8 cellular contexts compared by ENCODE assay signal in genomic region chr3:183511277-183512131, GRCh38. TPM values are rescaled to one million over a fixed set of nuclear protein-coding genes. Genes with fewer than 3 reads are reported as not detected.
A peak's percentile ranks its signal among the peaks of the same experiment; 100 is the strongest.
DNase-seq lines count a peak whose midpoint lies in the region; ATAC-seq and TF ChIP-seq lines count a peak whose summit lies in the region.
"Not testable (repeated sequence)": the region's sequence is repeated elsewhere in the genome, so short reads cannot be mapped to it uniquely, and the experiment has no call there.

No MANE protein-coding gene starts in this region.

- peaks cover 75% of the 10 kb centered on the region for H3K79me2 ChIP-seq in MM.1S (ENCODE audit: low read length)

- not testable (repeated sequence) for H3K27ac ChIP-seq in CD4-positive, alpha-beta memory T cell (ENCODE audit: low read depth, low read length)
- H3K27ac ChIP-seq in MM.1S (ENCODE audit: low read length), result peak overlapping the region; percentile 87

- H3K4me3 ChIP-seq in CD4-positive, alpha-beta memory T cell (ENCODE audit: low read length in 2 of 2); mucosa of descending colon: not testable (repeated sequence)
- H3K4me3 ChIP-seq in MM.1S (ENCODE audit: low read length), result peak overlapping the region; percentile 14; the same call in 1 of the 2 replicates

- ATAC-seq in GM19351 (IDR thresholded peaks at IDR 0.05; ENCODE audit: unreplicated experiment) (peak; percentile 49), HG02763 (IDR thresholded peaks at IDR 0.05; ENCODE audit: unreplicated experiment) (peak; percentile 67), mucosa of descending colon (peak; percentile 38)
- ATAC-seq in activated naive CD8-positive, alpha-beta T cell treated with anti-CD3 and anti-CD28 coated beads, Interleukin-2, amount 50 U/mL, for 24 hours, result not testable (repeated sequence)

- H3K27me3 ChIP-seq in CD4-positive, alpha-beta memory T cell (ENCODE audit: insufficient read depth, low read length); MM.1S (replicated peaks; ENCODE audit: insufficient read depth, low read length): not testable (repeated sequence)

- POLR2A ChIA-PET in CD4-positive, alpha-beta memory T cell (lab: Charles Lee; ENCODE audit: partially characterized antibody), result not testable (repeated sequence)

- H3K9ac ChIP-seq in MM.1S (ENCODE audit: low read length), result peak overlapping the region; percentile 58

- H3K9me2 ChIP-seq in MM.1S (replicated peaks; ENCODE audit: insufficient read depth, low read length), result not testable (repeated sequence)

- H3K36me3 ChIP-seq in CD4-positive, alpha-beta memory T cell (ENCODE audit: insufficient read depth, low read length), result peaks cover 15% of the 10 kb centered on the region
- H3K36me3 ChIP-seq in MM.1S (replicated peaks; ENCODE audit: insufficient read depth, low read length); mucosa of descending colon (ENCODE audit: low read depth): not testable (repeated sequence)

- not testable (repeated sequence) for H3K27me3 Mint-ChIP-seq in CD4-positive, alpha-beta memory T cell; activated CD4-positive, alpha-beta T cell treated with anti-CD3 and anti-CD28 coated beads, Interleukin-2, amount 10 ng/mL, durations not matched to agents 24 days and 14 days; activated naive CD8-positive, alpha-beta T cell treated with anti-CD3 and anti-CD28 coated beads, Interleukin-2, amount 50 U/mL, for 24 hours

- peaks cover 40 to 42% of the 10 kb centered on the region in 2 donors for H3K36me3 Mint-ChIP-seq in CD4-positive, alpha-beta memory T cell
- peaks cover 45% of the 10 kb centered on the region for H3K36me3 Mint-ChIP-seq in activated CD4-positive, alpha-beta T cell treated with anti-CD3 and anti-CD28 coated beads, Interleukin-2, amount 10 ng/mL, durations not matched to agents 24 days and 14 days (ENCODE audit: low read depth)
- H3K36me3 Mint-ChIP-seq in activated naive CD8-positive, alpha-beta T cell treated with anti-CD3 and anti-CD28 coated beads, Interleukin-2, amount 50 U/mL, for 24 hours (ENCODE audit: low read depth), result peaks cover 36% of the 10 kb centered on the region

- H3K9me3 Mint-ChIP-seq in CD4-positive, alpha-beta memory T cell; activated CD4-positive, alpha-beta T cell treated with anti-CD3 and anti-CD28 coated beads, Interleukin-2, amount 10 ng/mL, durations not matched to agents 24 days and 14 days; activated naive CD8-positive, alpha-beta T cell treated with anti-CD3 and anti-CD28 coated beads, Interleukin-2, amount 50 U/mL, for 24 hours: not testable (repeated sequence)

- peak overlapping the region; percentile 24 to 90 (median 78) for H3K27ac Mint-ChIP-seq in CD4-positive, alpha-beta memory T cell
- peak overlapping the region; percentile 60 for H3K27ac Mint-ChIP-seq in activated CD4-positive, alpha-beta T cell treated with anti-CD3 and anti-CD28 coated beads, Interleukin-2, amount 10 ng/mL, durations not matched to agents 24 days and 14 days
- peak overlapping the region; percentile 46 for H3K27ac Mint-ChIP-seq in activated naive CD8-positive, alpha-beta T cell treated with anti-CD3 and anti-CD28 coated beads, Interleukin-2, amount 50 U/mL, for 24 hours

- DNase-seq in CD4-positive, alpha-beta memory T cell; activated CD4-positive, alpha-beta T cell treated with anti-CD3 and anti-CD28 coated beads, Interleukin-2, amount 10 ng/mL, durations not matched to agents 24 days and 14 days; activated naive CD8-positive, alpha-beta T cell treated with anti-CD3 and anti-CD28 coated beads, Interleukin-2, amount 50 U/mL, for 24 hours; mucosa of descending colon: not testable (repeated sequence)
- peak; percentile 92 for DNase-seq in MM.1S
- peak; percentile 19 for DNase-seq in stimulated activated CD8-positive, alpha-beta memory T cell treated with anti-CD3 and anti-CD28 coated beads, Interleukin-4, amount 100 ng/mL, for 48 hours

- not testable (repeated sequence) for TF ChIP-seq CTCF in MM.1S (IDR thresholded peaks at IDR 0.05; ENCODE audit: low read length); mucosa of descending colon (IDR thresholded peaks at IDR 0.05)

- intact Hi-C loops in CD4-positive, alpha-beta memory T cell (cut with micrococcal nuclease); activated CD4-positive, alpha-beta T cell treated with anti-CD3 and anti-CD28 coated beads, Interleukin-2, amount 10 ng/mL, durations not matched to agents 24 days and 14 days (cut with micrococcal nuclease); mucosa of descending colon (cut with DNase I, micrococcal nuclease): not testable (repeated sequence)

- not testable (repeated sequence) for H4K20me1 ChIP-seq in MM.1S (ENCODE audit: insufficient read depth, low read length)

- peaks cover 38 to 41% (median 40%) of the 10 kb centered on the region in 4 donors for H3K4me1 Mint-ChIP-seq in CD4-positive, alpha-beta memory T cell
- peaks cover 47% of the 10 kb centered on the region for H3K4me1 Mint-ChIP-seq in activated CD4-positive, alpha-beta T cell treated with anti-CD3 and anti-CD28 coated beads, Interleukin-2, amount 10 ng/mL, durations not matched to agents 24 days and 14 days
- H3K4me1 Mint-ChIP-seq in activated naive CD8-positive, alpha-beta T cell treated with anti-CD3 and anti-CD28 coated beads, Interleukin-2, amount 50 U/mL, for 24 hours, result peaks cover 50% of the 10 kb centered on the region

- H3K4me2 ChIP-seq in MM.1S (ENCODE audit: low read depth, low read length), result peak overlapping the region; percentile 55

- H2AFZ ChIP-seq in MM.1S (ENCODE audit: low read length), result peak overlapping the region; percentile 32

- not testable (repeated sequence) for H3K9me3 ChIP-seq in CD4-positive, alpha-beta memory T cell (ENCODE audit: control insufficient read depth in 1 of 2, low read length in 2 of 2); MM.1S (replicated peaks; ENCODE audit: insufficient read depth, low read length); mucosa of descending colon

- peaks cover 37% of the 10 kb centered on the region for H3K4me1 ChIP-seq in CD4-positive, alpha-beta memory T cell (ENCODE audit: insufficient read depth, low read length)
- peaks cover 76% of the 10 kb centered on the region for H3K4me1 ChIP-seq in MM.1S (ENCODE audit: low read length)
- not testable (repeated sequence) for H3K4me1 ChIP-seq in mucosa of descending colon (ENCODE audit: low read depth)

- not testable (repeated sequence) for H3K4me3 Mint-ChIP-seq in CD4-positive, alpha-beta memory T cell; activated CD4-positive, alpha-beta T cell treated with anti-CD3 and anti-CD28 coated beads, Interleukin-2, amount 10 ng/mL, durations not matched to agents 24 days and 14 days; activated naive CD8-positive, alpha-beta T cell treated with anti-CD3 and anti-CD28 coated beads, Interleukin-2, amount 50 U/mL, for 24 hours

- CTCF ChIA-PET in CD4-positive, alpha-beta memory T cell (lab: Charles Lee; ENCODE audit: partially characterized antibody), result not testable (repeated sequence)

- H3F3A ChIP-seq in MM.1S (ENCODE audit: insufficient read depth, low read length), result peaks cover 37% of the 10 kb centered on the region

RNA-seq across cellular contexts. Expression of gene KLHL6, which starts 44.0 kb away (rescaled TPM):
- 10 to 100 TPM; 55.9 to 56.1 TPM for total RNA-seq in CD4-positive, alpha-beta memory T cell
- 10 to 100 TPM in 1 of 2 donors, 1 to 10 TPM in 1; 8.4 to 23.1 TPM for polyA plus RNA-seq in CD4-positive, alpha-beta memory T cell
- total RNA-seq in activated CD4-positive, alpha-beta T cell treated with anti-CD3 and anti-CD28 coated beads, Interleukin-2, amount 10 ng/mL, durations not matched to agents 24 days and 14 days, result 44.9 and 47.1 TPM in 2 replicates
- 1 to 10 TPM; 1.9 to 3.0 (median 1.9) TPM for total RNA-seq in mucosa of descending colon

Comparison
In these comparisons a context has a peak if more than half of its experiments do, and no peak if none do; other contexts are left out.
1. RNA of gene KLHL6, which starts 44.0 kb away (total RNA-seq): 55.9 to 56.1 TPM in CD4-positive, alpha-beta memory T cell and 44.9 to 47.1 TPM in activated CD4-positive, alpha-beta T cell treated with anti-CD3 and anti-CD28 coated beads, Interleukin-2, amount 10 ng/mL, durations not matched to agents 24 days and 14 days; 1.9 to 3.0 TPM in mucosa of descending colon; every median in the first group is over 10 times any median in the second.
2. Peak in every context shown above with its lines, with median percentiles within 50 percentile points of each other: H3K27ac Mint-ChIP-seq.